ENCODE assay signal across 34 cellular contexts in the genomic region with DNA sequence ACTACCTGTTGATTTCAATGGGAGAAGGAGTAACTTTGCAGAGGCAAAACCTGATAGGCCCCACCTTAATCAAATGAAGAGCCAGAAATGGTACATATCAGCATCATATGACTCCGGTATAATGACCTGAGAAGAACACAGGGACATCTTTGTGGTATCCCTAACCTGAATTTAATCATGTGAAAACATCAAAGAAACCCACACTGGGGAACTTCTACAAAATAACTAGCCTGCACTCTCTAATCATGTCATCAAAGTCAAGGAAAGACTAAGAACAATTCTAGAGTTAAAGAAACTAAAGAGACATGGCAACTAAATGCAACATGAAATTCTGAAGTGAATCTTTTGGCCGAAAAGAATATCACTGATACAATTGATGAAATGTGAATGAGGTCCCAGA. TPM values are rescaled to one million over a fixed set of nuclear protein-coding genes. Genes with fewer than 3 reads are reported as not detected.
"Had no signal": no experiment of that assay in that cellular context is flagged by ENCODE, and none has a peak within 500 bp of the region (broad histone marks: within the 10 kb centered on the region; RNA-seq: fewer than 3 reads in every experiment).

No MANE protein-coding gene starts in this region.

- H3K36me3 Mint-ChIP-seq: activated naive CD4-positive, alpha-beta T cell treated with anti-CD3 and anti-CD28 coated beads, Interleukin-2, amount 10 ng/mL, durations not matched to agents 7 days and 5 days; activated naive CD8-positive, alpha-beta T cell treated with anti-CD3 and anti-CD28 coated beads, Interleukin-2, amount 10 ng/mL, durations not matched to agents 7 days and 5 days; T-cell had no signal

- DNase-seq: activated B cell treated with CpG ODN at 0.5 μM for 24 hours; activated CD4-positive, alpha-beta T cell treated with anti-CD3 and anti-CD28 coated beads, Interleukin-2, amount 10 ng/mL, durations not matched to agents 24 days and 14 days; activated CD4-positive, alpha-beta T cell treated with anti-CD3 and anti-CD28 coated beads, Interleukin-2, amount 50 U/mL, for 4 hours; activated CD4-positive, CD25-positive, alpha-beta regulatory T cell treated with anti-CD3 and anti-CD28 coated beads, Interleukin-2, amount 50 U/mL, for 72 hours; activated CD8-positive, alpha-beta T cell treated with anti-CD3 and anti-CD28 coated beads for 36 hours; activated effector memory CD4-positive, alpha-beta T cell treated with Interleukin-2 at 50 U/mL for 16 hours; activated naive CD4-positive, alpha-beta T cell treated with anti-CD3 and anti-CD28 coated beads, Interleukin-2, amount 10 ng/mL, durations not matched to agents 7 days and 5 days; activated naive CD8-positive, alpha-beta T cell treated with anti-CD3 and anti-CD28 coated beads, Interleukin-2, amount 10 ng/mL, durations not matched to agents 7 days and 5 days; activated T-cell treated with anti-CD3 and anti-CD28 coated beads, Interleukin-2, amount 50 U/mL, for 1 hour; amygdala; body of pancreas; NCI-H1105; NCI-H1417 treated with DMSO at 0.1 percent for 48 hours; NCI-H187 treated with DMSO at 0.1 percent for 48 hours; NCI-H2081; NCI-H226; NCI-H446 treated with DMSO at 0.1 percent for 48 hours; NCI-H524; SHP77; SJCRH30; T-cell; T-helper 9 cell had no signal

- H3K4me1 ChIP-seq: ascending aorta, body of pancreas, breast epithelium, SJCRH30 had no signal

- H3K27ac ChIP-seq: ascending aorta, body of pancreas, breast epithelium, SJCRH30, SK-N-MC, VCaP had no signal

- H3K9me3 ChIP-seq: ascending aorta, body of pancreas, breast epithelium, SJCRH30 had no signal

- H3K4me1 Mint-ChIP-seq: activated B cell treated with CpG ODN at 0.5 μM for 24 hours; activated CD4-positive, alpha-beta T cell treated with anti-CD3 and anti-CD28 coated beads, Interleukin-2, amount 10 ng/mL, durations not matched to agents 24 days and 14 days; activated naive CD4-positive, alpha-beta T cell treated with anti-CD3 and anti-CD28 coated beads, Interleukin-2, amount 10 ng/mL, durations not matched to agents 7 days and 5 days; activated naive CD8-positive, alpha-beta T cell treated with anti-CD3 and anti-CD28 coated beads, Interleukin-2, amount 10 ng/mL, durations not matched to agents 7 days and 5 days had no signal

- H3K27ac Mint-ChIP-seq: activated B cell treated with CpG ODN at 0.5 μM for 24 hours; activated CD4-positive, alpha-beta T cell treated with anti-CD3 and anti-CD28 coated beads, Interleukin-2, amount 10 ng/mL, durations not matched to agents 24 days and 14 days; activated CD8-positive, alpha-beta T cell treated with anti-CD3 and anti-CD28 coated beads for 36 hours; activated naive CD4-positive, alpha-beta T cell treated with anti-CD3 and anti-CD28 coated beads, Interleukin-2, amount 10 ng/mL, durations not matched to agents 7 days and 5 days; activated naive CD8-positive, alpha-beta T cell treated with anti-CD3 and anti-CD28 coated beads, Interleukin-2, amount 10 ng/mL, durations not matched to agents 7 days and 5 days; activated T-helper 1 cell treated with anti-CD3 and anti-CD28 coated beads, Interleukin-12 subunit alpha, Interleukin-12 subunit beta, Interleukin-2, Interleukin-4 antibody, amounts not matched to agents 30 ng/mL and 10 ng/mL and 1 ng/mL, durations not matched to agents 14 hours and 24 hours and 36 hours; T-cell had no signal

- H3K4me3 Mint-ChIP-seq: activated B cell treated with CpG ODN at 0.5 μM for 24 hours; activated CD4-positive, alpha-beta T cell treated with anti-CD3 and anti-CD28 coated beads, Interleukin-2, amount 10 ng/mL, durations not matched to agents 24 days and 14 days; activated CD8-positive, alpha-beta T cell treated with anti-CD3 and anti-CD28 coated beads for 36 hours; activated naive CD4-positive, alpha-beta T cell treated with anti-CD3 and anti-CD28 coated beads, Interleukin-2, amount 10 ng/mL, durations not matched to agents 7 days and 5 days; activated naive CD8-positive, alpha-beta T cell treated with anti-CD3 and anti-CD28 coated beads, Interleukin-2, amount 10 ng/mL, durations not matched to agents 7 days and 5 days; activated T-helper 1 cell treated with anti-CD3 and anti-CD28 coated beads, Interleukin-12 subunit alpha, Interleukin-12 subunit beta, Interleukin-2, Interleukin-4 antibody, amounts not matched to agents 30 ng/mL and 10 ng/mL and 1 ng/mL, durations not matched to agents 14 hours and 24 hours and 36 hours; T-cell had no signal

- FAIRE-seq: K562 had no signal

- ATAC-seq: activated CD8-positive, alpha-beta T cell treated with anti-CD3 and anti-CD28 coated beads for 36 hours; body of pancreas; Panc1; T-cell had no signal

- H3K36me3 ChIP-seq: ascending aorta, breast epithelium, SJCRH30 had no signal

- H3K4me3 ChIP-seq: ascending aorta, body of pancreas, breast epithelium, K562, SJCRH30, SK-N-MC had no signal

- H3K27me3 Mint-ChIP-seq: activated B cell treated with CpG ODN at 0.5 μM for 24 hours; activated CD4-positive, alpha-beta T cell treated with anti-CD3 and anti-CD28 coated beads, Interleukin-2, amount 10 ng/mL, durations not matched to agents 24 days and 14 days; activated CD8-positive, alpha-beta T cell treated with anti-CD3 and anti-CD28 coated beads for 36 hours; T-cell had no signal

- H3K27me3 ChIP-seq: ascending aorta, body of pancreas, breast epithelium, SJCRH30 had no signal

RNA-seq across cellular contexts. Expression of a gene that starts 34.9 kb away (rescaled TPM):
- total RNA-seq: activated B cell treated with CpG ODN at 0.5 μM for 24 hours; activated CD4-positive, alpha-beta T cell treated with anti-CD3 and anti-CD28 coated beads, Interleukin-2, amount 10 ng/mL, durations not matched to agents 24 days and 14 days; activated CD8-positive, alpha-beta memory T cell treated with anti-CD3 and anti-CD28 coated beads for 36 hours; activated CD8-positive, alpha-beta T cell treated with anti-CD3 and anti-CD28 coated beads for 36 hours; activated naive CD8-positive, alpha-beta T cell treated with anti-CD3 and anti-CD28 coated beads, Interleukin-2, amount 10 ng/mL, durations not matched to agents 7 days and 5 days; activated T-helper 1 cell treated with anti-CD3 and anti-CD28 coated beads, Interleukin-12 subunit alpha, Interleukin-12 subunit beta, Interleukin-2, Interleukin-4 antibody, amounts not matched to agents 30 ng/mL and 10 ng/mL and 1 ng/mL, durations not matched to agents 14 hours and 24 hours and 36 hours; ascending aorta; cardiac septum; K562; M059J; RPMI7951; SJCRH30; T-cell had no signal
- polyA plus RNA-seq: K562 had no signal

RNA-seq across cellular contexts. Expression of a gene that starts 42.4 kb away (rescaled TPM):
- total RNA-seq: activated B cell treated with CpG ODN at 0.5 μM for 24 hours; activated CD8-positive, alpha-beta memory T cell treated with anti-CD3 and anti-CD28 coated beads for 36 hours; activated CD8-positive, alpha-beta T cell treated with anti-CD3 and anti-CD28 coated beads for 36 hours; activated naive CD8-positive, alpha-beta T cell treated with anti-CD3 and anti-CD28 coated beads, Interleukin-2, amount 10 ng/mL, durations not matched to agents 7 days and 5 days; activated T-helper 1 cell treated with anti-CD3 and anti-CD28 coated beads, Interleukin-12 subunit alpha, Interleukin-12 subunit beta, Interleukin-2, Interleukin-4 antibody, amounts not matched to agents 30 ng/mL and 10 ng/mL and 1 ng/mL, durations not matched to agents 14 hours and 24 hours and 36 hours; ascending aorta; body of pancreas; breast epithelium; cardiac septum; K562; M059J; RPMI7951; SJCRH30 had no signal
- polyA plus RNA-seq: adipose tissue, K562 had no signal
